1 cellular context compared by ENCODE assay signal in genomic region chr10:114523876-114524275, GRCh38.
TF ChIP-seq lines count a peak whose summit lies in the region.

No MANE protein-coding gene starts in this region.

TF ChIP-seq in HepG2, 621 proteins besides CTCF, POLR2A, EP300 and RAD21:
- TF ChIP-seq ZNF331 (CRISPR knock-in tag; IDR thresholded peaks at IDR 0.05): no peak
- TF ChIP-seq FIP1L1 (IDR thresholded peaks at IDR 0.05; ENCODE audit: borderline replicate concordance, insufficient read depth, low read depth, low read length): no peak
- TF ChIP-seq MAX (IDR thresholded peaks at IDR 0.05): no peak
- no peak for TF ChIP-seq RORA (CRISPR knock-in tag; IDR thresholded peaks at IDR 0.05)
- TF ChIP-seq TRIM24 (CRISPR knock-in tag; IDR thresholded peaks at IDR 0.05): no peak
- no peak for TF ChIP-seq YEATS2 (CRISPR knock-in tag; IDR thresholded peaks at IDR 0.05; ENCODE audit: borderline replicate concordance)
- no peak for TF ChIP-seq PRDM15 (CRISPR knock-in tag; IDR thresholded peaks at IDR 0.05)
- TF ChIP-seq MNT (IDR thresholded peaks at IDR 0.05): no peak
TF ChIP-seq in HepG2: peak in this region for 0.
